In the genomic region with DNA sequence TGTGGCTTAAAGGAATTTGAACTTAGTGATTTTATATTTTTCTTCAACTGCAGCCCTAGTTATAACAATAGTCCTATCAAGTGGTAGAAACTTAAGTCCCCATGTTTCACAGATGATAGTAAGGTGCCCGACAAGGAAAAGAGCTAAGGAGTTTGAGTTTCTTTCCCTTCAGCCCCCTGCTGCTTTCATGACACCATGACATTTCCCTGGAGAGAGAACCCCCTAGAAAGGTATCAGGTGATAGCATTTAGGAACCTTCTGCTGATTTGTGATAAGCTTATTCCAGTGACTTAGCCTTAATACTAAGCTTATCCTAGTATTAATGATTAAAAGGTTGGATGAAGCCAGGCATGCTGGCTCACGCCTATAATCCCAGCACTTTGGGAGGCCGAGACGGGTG, we compare ENCODE assay signal across 9 cellular contexts.
"Had no signal": no experiment of that assay in that cellular context is flagged by ENCODE, and none has a peak within 500 bp of the region (broad histone marks: within the 10 kb centered on the region; RNA-seq: fewer than 3 reads in every experiment).

No MANE protein-coding gene starts in this region.

- H3K27ac ChIP-seq: GM23248 had no signal

- DNase-seq: GM23248, GOT3, H7, IMR-90, KG1 had no signal

- H3K9me3 ChIP-seq: HAP-1 had no signal

- ATAC-seq: HCT116, K562 had no signal

- H3K4me1 ChIP-seq: HAP-1 had no signal

- H3K36me3 ChIP-seq: HAP-1 had no signal

- FAIRE-seq: HTR-8/SVneo, K562 had no signal

- H3K9ac ChIP-seq: GM23248 had no signal

- H3K4me3 ChIP-seq: GM23248, HAP-1, K562 had no signal
